11 cellular contexts compared by ENCODE assay signal in genomic region chr17:12089809-12090384, GRCh38.
DNase-seq lines count a peak whose midpoint lies in the region; ATAC-seq and TF ChIP-seq lines count a peak whose summit lies in the region.
"Had no signal": no experiment of that assay in that cellular context is flagged by ENCODE, and none has a peak within 500 bp of the region (broad histone marks: within the 10 kb centered on the region; RNA-seq: fewer than 3 reads in every experiment).

No MANE protein-coding gene starts in this region.

- no peak overlapping the region for H3K4me3 ChIP-seq in AG04449 (ENCODE audit: low read depth, low read length)

- DNase-seq in AG04449 (ENCODE audit: low read depth, low spot score): peak; percentile 16
- DNase-seq in HPDE6-E6E7 (ENCODE audit: extremely low spot score): peak; percentile 7
- DNase-seq in RPMI7951 (ENCODE audit: low read depth): peak; percentile 67
- DNase-seq in foreskin keratinocyte: peak; percentile 34 to 69
- no peak for DNase-seq in GM13976 (ENCODE audit: low spot score)
- DNase-seq in activated CD4-positive, CD25-positive, alpha-beta regulatory T cell (lab: John Stamatoyannopoulos, UW): no peak
- DNase-seq: activated CD4-positive, alpha-beta memory T cell treated with anti-CD3 and anti-CD28 coated beads, Interleukin-2, amount 10 ng/mL, durations not matched to agents 7 days and 5 days; hippocampal formation; NCI-H1436 had no signal

- no peak overlapping the region for H3K27ac ChIP-seq in foreskin keratinocyte

- H3K4me1 ChIP-seq in foreskin keratinocyte: peaks cover 11% of the 10 kb centered on the region

- no peaks in the 10 kb centered on the region for H3K27me3 ChIP-seq in foreskin keratinocyte

- peak; percentile 85 for ATAC-seq in foreskin keratinocyte
- no peak for ATAC-seq in HG02884 (IDR thresholded peaks at IDR 0.05; ENCODE audit: unreplicated experiment)
- ATAC-seq in GM19324 (IDR thresholded peaks at IDR 0.05; ENCODE audit: low FRiP score, unreplicated experiment): no peak

- in situ Hi-C loops in GM13976 (cut with MboI; ENCODE audit: low sequenced_read_pairs, unreplicated experiment): no loop called here

- CTCF ChIA-PET in AG04449 (lab: Yijun Ruan, JAX): interaction anchor here (1.0 kb wide), 1 partner anchor 11 kb away, joined by 3 read pairs; no protein-coding TSS in a partner anchor

- TF ChIP-seq CTCF in AG04449 (IDR thresholded peaks at IDR 0.05; ENCODE audit: insufficient read depth, low read length, missing control alignments): no peak
- TF ChIP-seq CTCF in foreskin keratinocyte (conservative IDR thresholded peaks at IDR 0.05): no peak
- no peak for TF ChIP-seq CTCF in GM13976 (IDR thresholded peaks at IDR 0.05; ENCODE audit: borderline replicate concordance, control extremely low read depth, extremely low read depth, insufficient read depth, missing control alignments)

- POLR2A ChIA-PET in AG04449 (lab: Yijun Ruan, JAX): no interaction called here

Comparison
In these comparisons a context has a peak if more than half of its experiments do, and no peak if none do; other contexts are left out.
1. DNase-seq: peak in AG04449 (single experiment), HPDE6-E6E7 (single experiment), RPMI7951 (single experiment) and foreskin keratinocyte (2 of 2); none in GM13976 (single experiment) and activated CD4-positive, CD25-positive, alpha-beta regulatory T cell (0 of 4).